In the genomic region with DNA sequence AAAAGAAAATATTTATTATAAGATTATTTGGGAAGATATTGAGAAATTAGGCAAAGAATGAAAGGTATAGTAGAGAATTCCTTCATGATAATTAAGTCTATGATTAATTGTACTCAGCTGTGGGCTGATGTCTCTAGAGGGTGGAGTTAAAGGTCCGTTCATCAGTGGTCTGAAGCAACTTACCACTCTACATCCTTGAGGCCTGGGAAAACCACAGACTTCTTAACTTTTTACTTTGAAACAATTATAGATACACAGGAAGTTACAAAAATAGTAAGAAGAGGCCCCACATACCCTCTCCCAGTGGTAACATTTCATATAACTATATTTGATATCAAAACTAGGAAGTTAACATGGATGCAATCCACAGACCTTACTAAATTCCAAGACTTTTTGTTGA, we compare ENCODE assay signal across 16 cellular contexts.
DNase-seq lines count a peak whose midpoint lies in the region; ATAC-seq, FAIRE-seq and TF ChIP-seq lines count a peak whose summit lies in the region.
"Had no signal": no experiment of that assay in that cellular context is flagged by ENCODE, and none has a peak within 500 bp of the region (broad histone marks: within the 10 kb centered on the region; RNA-seq: fewer than 3 reads in every experiment).

No MANE protein-coding gene starts in this region.

- H3K4me2 ChIP-seq in mammary epithelial cell (ENCODE audit: insufficient read depth, low read depth, low read length), result no peak overlapping the region

- BruUV-seq in mammary epithelial cell (replicated peaks; lab: Mats Ljungman, UMichigan), result no TSS peak

- H3K4me3 Mint-ChIP-seq in activated naive CD8-positive, alpha-beta T cell treated with anti-CD3 and anti-CD28 coated beads, Interleukin-2, amount 10 ng/mL, durations not matched to agents 7 days and 5 days, result peak overlapping the region; percentile 14
- H3K4me3 Mint-ChIP-seq in activated naive CD8-positive, alpha-beta T cell treated with anti-CD3 and anti-CD28 coated beads for 36 hours, result no peak overlapping the region
- no peak overlapping the region for H3K4me3 Mint-ChIP-seq in T-helper 17 cell

- no peaks in the 10 kb centered on the region for H3K9me3 Mint-ChIP-seq in activated naive CD8-positive, alpha-beta T cell treated with anti-CD3 and anti-CD28 coated beads, Interleukin-2, amount 10 ng/mL, durations not matched to agents 7 days and 5 days
- H3K9me3 Mint-ChIP-seq in activated naive CD8-positive, alpha-beta T cell treated with anti-CD3 and anti-CD28 coated beads for 36 hours, result no peaks in the 10 kb centered on the region

- TF ChIP-seq CTCF in suprapubic skin (IDR thresholded peaks at IDR 0.05) (no peak), mammary epithelial cell (conservative IDR thresholded peaks at IDR 0.05 in 1 of 2, IDR thresholded peaks at IDR 0.05 in 1 of 2; ENCODE audit: extremely low read depth in 1 of 2, insufficient read depth in 1 of 2, low read depth in 1 of 2, low read length in 2 of 2) (no peak), D721Med (IDR thresholded peaks at IDR 0.05; ENCODE audit: insufficient read depth, missing control alignments) (no peak)

- dilution Hi-C loops in mammary epithelial cell (cut with HindIII; ENCODE audit: low sequenced_read_pairs), result no loop called here

- 43% methylated on average over 1 of the region's 1 CpG for WGBS in suprapubic skin
- 73% methylated on average over 1 of the region's 1 CpG for WGBS in mammary epithelial cell (ENCODE audit: low coverage, missing lambda C conversion rate)

- H3K36me3 ChIP-seq in suprapubic skin, result no peaks in the 10 kb centered on the region
- H3K36me3 ChIP-seq in mammary epithelial cell (ENCODE audit: insufficient read depth, low read length), result no peaks in the 10 kb centered on the region
- H3K36me3 ChIP-seq: SJSA1 had no signal

- no peak overlapping the region for H2AFZ ChIP-seq in mammary epithelial cell (ENCODE audit: low read depth, low read length)

- TF ChIP-seq EP300 in suprapubic skin (IDR thresholded peaks at IDR 0.05), result no peak

- H4K20me1 ChIP-seq in mammary epithelial cell (ENCODE audit: insufficient read depth, low read length), result no peaks in the 10 kb centered on the region

- in situ Hi-C loops in mammary epithelial cell (cut with MboI; ENCODE audit: low sequenced_read_pairs in 2 of 2), result no loop called here

- no peak overlapping the region for H3K9ac ChIP-seq in mammary epithelial cell (ENCODE audit: insufficient read depth, low read length)

- no peak for TF ChIP-seq POLR2A in suprapubic skin (IDR thresholded peaks at IDR 0.05)

- no peak for FAIRE-seq in D721Med (lab: Jason Lieb, UNC)
- FAIRE-seq: GM19239 had no signal

- H3K27ac ChIP-seq in suprapubic skin, result no peak overlapping the region
- no peak overlapping the region for H3K27ac ChIP-seq in mammary epithelial cell (ENCODE audit: insufficient read depth, low read depth, low read length)
- H3K27ac ChIP-seq: SJSA1 had no signal

- CTCF ChIA-PET in mammary epithelial cell (lab: Charles Lee; ENCODE audit: low non-redundant PET), result no interaction called here

- POLR2A ChIA-PET in activated naive CD8-positive, alpha-beta T cell treated with anti-CD3 and anti-CD28 coated beads, Interleukin-2, amount 10 ng/mL, durations not matched to agents 7 days and 5 days (lab: Charles Lee), result no interaction called here

- peak; percentile 84 for ATAC-seq in activated naive CD8-positive, alpha-beta T cell treated with anti-CD3 and anti-CD28 coated beads, Interleukin-2, amount 10 ng/mL, durations not matched to agents 7 days and 5 days (ENCODE audit: low read depth)
- no peak for ATAC-seq in T-helper 17 cell

- no peak overlapping the region for H3K27ac Mint-ChIP-seq in activated naive CD8-positive, alpha-beta T cell treated with anti-CD3 and anti-CD28 coated beads, Interleukin-2, amount 10 ng/mL, durations not matched to agents 7 days and 5 days
- no peak overlapping the region for H3K27ac Mint-ChIP-seq in activated naive CD8-positive, alpha-beta T cell treated with anti-CD3 and anti-CD28 coated beads for 36 hours
- H3K27ac Mint-ChIP-seq in T-helper 17 cell, result no peak overlapping the region

- H3K9me3 ChIP-seq in suprapubic skin (no peaks in the 10 kb centered on the region), mammary epithelial cell (replicated peaks; ENCODE audit: insufficient read depth, low read length) (no peaks in the 10 kb centered on the region), T-helper 17 cell (ENCODE audit: control insufficient read depth, low read length, poor library complexity, severe bottlenecking) (no peaks in the 10 kb centered on the region)
- H3K9me3 ChIP-seq: SJSA1 had no signal

- H3K36me3 Mint-ChIP-seq in activated naive CD8-positive, alpha-beta T cell treated with anti-CD3 and anti-CD28 coated beads, Interleukin-2, amount 10 ng/mL, durations not matched to agents 7 days and 5 days, result no peaks in the 10 kb centered on the region
- no peaks in the 10 kb centered on the region for H3K36me3 Mint-ChIP-seq in activated naive CD8-positive, alpha-beta T cell treated with anti-CD3 and anti-CD28 coated beads for 36 hours
- H3K36me3 Mint-ChIP-seq in T-helper 17 cell (ENCODE audit: low read depth), result no peaks in the 10 kb centered on the region

- H3K4me3 ChIP-seq in suprapubic skin (no peak overlapping the region), mammary epithelial cell (replicated peaks in 1 of 3; ENCODE audit: insufficient read depth in 1 of 3, low read depth in 2 of 3, low read length in 3 of 3) (no peak overlapping the region)
- H3K4me3 ChIP-seq: SJSA1 had no signal

- peaks cover 23% of the 10 kb centered on the region for H3K27me3 Mint-ChIP-seq in activated naive CD8-positive, alpha-beta T cell treated with anti-CD3 and anti-CD28 coated beads, Interleukin-2, amount 10 ng/mL, durations not matched to agents 7 days and 5 days
- H3K27me3 Mint-ChIP-seq in activated naive CD8-positive, alpha-beta T cell treated with anti-CD3 and anti-CD28 coated beads for 36 hours, result peaks cover 8% of the 10 kb centered on the region
- H3K27me3 Mint-ChIP-seq in T-helper 17 cell, result peaks cover 39% of the 10 kb centered on the region

- DNase-seq in activated naive CD8-positive, alpha-beta T cell treated with anti-CD3 and anti-CD28 coated beads, Interleukin-2, amount 10 ng/mL, durations not matched to agents 7 days and 5 days, result no peak
- DNase-seq in activated naive CD8-positive, alpha-beta T cell treated with anti-CD3 and anti-CD28 coated beads for 36 hours, result no peak
- DNase-seq in MV-4-11 (lab: John Stamatoyannopoulos, UW), result peak; percentile 94
- DNase-seq in SKM-1 (lab: John Stamatoyannopoulos, UW; ENCODE audit: unreplicated experiment), result peak; percentile 49
- DNase-seq in suprapubic skin (ENCODE audit: low spot score in 2 of 2), result no peak
- no peak for DNase-seq in mammary epithelial cell
- DNase-seq in T-helper 17 cell, result no peak
- no peak for DNase-seq in D721Med (ENCODE audit: insufficient read length, low spot score)
- DNase-seq: C1 segment of cervical spinal cord, DND-41, GDM1, Kasumi-1, NCI-H1092 treated with DMSO at 0.1 percent for 48 hours, NCI-H510A treated with DMSO at 0.1 percent for 48 hours had no signal

- H3K4me1 ChIP-seq in suprapubic skin, result no peaks in the 10 kb centered on the region
- H3K4me1 ChIP-seq in mammary epithelial cell (ENCODE audit: insufficient read depth, low read length), result no peaks in the 10 kb centered on the region
- H3K4me1 ChIP-seq: SJSA1 had no signal

- intact Hi-C loops in mammary epithelial cell (cut with micrococcal nuclease), result no loop called here

- peaks cover 19% of the 10 kb centered on the region for H3K27me3 ChIP-seq in suprapubic skin
- peaks cover 2% of the 10 kb centered on the region for H3K27me3 ChIP-seq in mammary epithelial cell (ENCODE audit: insufficient read depth, low read length)
- H3K27me3 ChIP-seq: SJSA1 had no signal

- H3K79me2 ChIP-seq in mammary epithelial cell (ENCODE audit: insufficient read depth, low read length), result no peaks in the 10 kb centered on the region

- peaks cover 15% of the 10 kb centered on the region for H3K4me1 Mint-ChIP-seq in activated naive CD8-positive, alpha-beta T cell treated with anti-CD3 and anti-CD28 coated beads, Interleukin-2, amount 10 ng/mL, durations not matched to agents 7 days and 5 days
- peaks cover 4% of the 10 kb centered on the region for H3K4me1 Mint-ChIP-seq in activated naive CD8-positive, alpha-beta T cell treated with anti-CD3 and anti-CD28 coated beads for 36 hours
- H3K4me1 Mint-ChIP-seq in T-helper 17 cell, result no peaks in the 10 kb centered on the region

Comparison
In these comparisons a context has a peak if more than half of its experiments do, and no peak if none do; other contexts are left out.
1. DNase-seq: peak in MV-4-11 (single experiment) and SKM-1 (single experiment); none in activated naive CD8-positive, alpha-beta T cell treated with anti-CD3 and anti-CD28 coated beads, Interleukin-2, amount 10 ng/mL, durations not matched to agents 7 days and 5 days (single experiment), activated naive CD8-positive, alpha-beta T cell treated with anti-CD3 and anti-CD28 coated beads for 36 hours (single experiment), suprapubic skin (0 of 2), mammary epithelial cell (single experiment), T-helper 17 cell (0 of 3) and D721Med (single experiment).